In the genomic region with DNA sequence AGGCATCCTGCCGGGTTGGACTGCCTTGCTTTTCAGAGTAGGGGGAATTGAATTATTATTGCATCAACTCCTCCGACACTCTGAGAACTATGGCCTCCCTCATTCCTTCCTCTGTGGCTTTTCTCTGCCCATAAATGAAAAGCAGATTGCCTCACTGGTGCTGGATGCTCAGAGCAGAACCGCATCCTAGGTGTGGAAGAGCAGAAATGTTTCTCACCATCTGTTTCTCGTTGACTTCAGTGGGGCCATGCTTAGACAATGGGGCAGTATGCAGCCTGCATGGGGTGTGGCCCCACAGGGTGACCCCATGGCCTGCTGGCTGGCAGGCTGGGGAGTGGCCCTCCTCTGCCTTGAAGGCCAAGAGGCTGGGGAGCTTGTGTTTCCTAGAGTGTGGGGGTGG, we compare ENCODE assay signal across 1 cellular context.
TF ChIP-seq lines count a peak whose summit lies in the region.

No MANE protein-coding gene starts in this region.

TF ChIP-seq in SK-N-SH, 30 proteins besides CTCF, POLR2A, EP300 and RAD21 (continued from another document):
- TF ChIP-seq, protein P1, sequence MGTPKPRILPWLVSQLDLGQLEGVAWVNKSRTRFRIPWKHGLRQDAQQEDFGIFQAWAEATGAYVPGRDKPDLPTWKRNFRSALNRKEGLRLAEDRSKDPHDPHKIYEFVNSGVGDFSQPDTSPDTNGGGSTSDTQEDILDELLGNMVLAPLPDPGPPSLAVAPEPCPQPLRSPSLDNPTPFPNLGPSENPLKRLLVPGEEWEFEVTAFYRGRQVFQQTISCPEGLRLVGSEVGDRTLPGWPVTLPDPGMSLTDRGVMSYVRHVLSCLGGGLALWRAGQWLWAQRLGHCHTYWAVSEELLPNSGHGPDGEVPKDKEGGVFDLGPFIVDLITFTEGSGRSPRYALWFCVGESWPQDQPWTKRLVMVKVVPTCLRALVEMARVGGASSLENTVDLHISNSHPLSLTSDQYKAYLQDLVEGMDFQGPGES (IDR thresholded peaks at IDR 0.05; ENCODE audit: low read depth, low read length) = no peak
- no peak for TF ChIP-seq MXI1 (IDR thresholded peaks at IDR 0.05; ENCODE audit: low read depth, low read length)
- TF ChIP-seq, protein P2, sequence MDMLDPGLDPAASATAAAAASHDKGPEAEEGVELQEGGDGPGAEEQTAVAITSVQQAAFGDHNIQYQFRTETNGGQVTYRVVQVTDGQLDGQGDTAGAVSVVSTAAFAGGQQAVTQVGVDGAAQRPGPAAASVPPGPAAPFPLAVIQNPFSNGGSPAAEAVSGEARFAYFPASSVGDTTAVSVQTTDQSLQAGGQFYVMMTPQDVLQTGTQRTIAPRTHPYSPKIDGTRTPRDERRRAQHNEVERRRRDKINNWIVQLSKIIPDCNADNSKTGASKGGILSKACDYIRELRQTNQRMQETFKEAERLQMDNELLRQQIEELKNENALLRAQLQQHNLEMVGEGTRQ (IDR thresholded peaks at IDR 0.05; ENCODE audit: borderline replicate concordance, low read depth, low read length) = no peak
